Comparison of ENCODE assay signal across 25 cellular contexts in the genomic region with DNA sequence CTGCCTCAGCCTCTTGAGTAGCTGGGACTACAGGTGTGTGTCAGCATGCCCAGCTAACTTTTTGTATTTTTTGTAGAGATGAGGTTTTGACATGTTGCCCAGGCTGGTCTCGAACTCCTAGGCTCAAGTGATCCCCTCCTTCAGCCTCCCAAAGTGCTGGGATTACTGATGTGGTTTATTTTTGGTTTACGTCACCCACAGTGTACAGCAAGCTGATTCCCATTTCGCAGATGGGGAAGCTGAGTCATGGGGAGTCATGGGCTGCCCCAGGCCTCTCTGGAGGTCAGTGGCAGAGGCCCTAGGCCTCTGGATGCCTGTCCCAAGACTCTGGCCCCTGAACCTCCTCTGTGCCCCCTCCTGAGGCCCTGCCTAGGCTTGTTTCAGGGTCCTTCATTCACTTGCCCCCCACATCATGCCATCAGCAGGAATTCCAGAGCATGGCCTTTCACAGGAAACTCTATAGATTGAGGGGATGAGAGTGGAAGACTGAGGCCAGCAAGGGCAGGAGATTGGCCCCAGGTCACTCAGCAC.
"Had no signal": no experiment of that assay in that cellular context is flagged by ENCODE, and none has a peak within 500 bp of the region (broad histone marks: within the 10 kb centered on the region; RNA-seq: fewer than 3 reads in every experiment).

No MANE protein-coding gene starts in this region.

- H3K4me1 ChIP-seq: breast epithelium, lower lobe of right lung, psoas muscle, right atrium auricular region had no signal

- DNase-seq: activated CD4-positive, alpha-beta T cell treated with anti-CD3 and anti-CD28 coated beads, Interleukin-2, amount 10 ng/mL, durations not matched to agents 24 days and 14 days; activated CD8-positive, alpha-beta T cell treated with anti-CD3 and anti-CD28 coated beads for 36 hours; activated naive CD4-positive, alpha-beta T cell treated with anti-CD3 and anti-CD28 coated beads for 36 hours; activated naive CD8-positive, alpha-beta T cell treated with anti-CD3 and anti-CD28 coated beads, Interleukin-2, amount 10 ng/mL, durations not matched to agents 7 days and 5 days; activated T-cell treated with anti-CD3 and anti-CD28 coated beads, Interleukin-2, amount 50 U/mL, for 4 hours; amniotic stem cell; cortex of kidney; heart left ventricle; kidney; lower lobe of right lung; naive B cell; ovary; psoas muscle; stimulated activated CD4-positive, alpha-beta T cell treated with anti-CD3 and anti-CD28 coated beads, Interleukin-2, amount 100 ng/mL, for 24 hours; T-cell; trophoblast cell had no signal

- H3K9me3 Mint-ChIP-seq: activated CD4-positive, alpha-beta T cell treated with anti-CD3 and anti-CD28 coated beads, Interleukin-2, amount 10 ng/mL, durations not matched to agents 24 days and 14 days; activated CD8-positive, alpha-beta T cell treated with anti-CD3 and anti-CD28 coated beads for 36 hours; activated naive CD4-positive, alpha-beta T cell treated with anti-CD3 and anti-CD28 coated beads for 36 hours; activated naive CD8-positive, alpha-beta T cell treated with anti-CD3 and anti-CD28 coated beads, Interleukin-2, amount 10 ng/mL, durations not matched to agents 7 days and 5 days; activated T-cell treated with anti-CD3 and anti-CD28 coated beads, Interleukin-2, amount 50 U/mL, for 4 hours; activated T-helper 2 cell treated with anti-CD3 and anti-CD28 coated beads, Interferon-gamma antibody, Interleukin-2, Interleukin-4, amounts not matched to agents 10 μg/mL and 5 μg/mL and 100 μg/mL, durations not matched to agents 14 hours and 24 hours and 36 hours; stimulated activated memory B cell treated with anti-CD40 and anti-IgM and Interleukin-4, amounts not matched to agents 10 μg/mL and 1 μg/mL and 100 μg/mL, for 72 hours; T-cell; T-helper 2 cell treated with Interferon-gamma antibody and Interleukin-4, amounts not matched to agents 5 μg/mL and 100 μg/mL, for 36 hours had no signal

- H3K27ac ChIP-seq: breast epithelium, heart left ventricle, lower lobe of right lung, ovary, psoas muscle, right atrium auricular region, skin epidermis, VCaP had no signal

- H3K4me3 Mint-ChIP-seq: activated CD4-positive, alpha-beta T cell treated with anti-CD3 and anti-CD28 coated beads, Interleukin-2, amount 10 ng/mL, durations not matched to agents 24 days and 14 days; activated CD8-positive, alpha-beta T cell treated with anti-CD3 and anti-CD28 coated beads for 36 hours; activated naive CD4-positive, alpha-beta T cell treated with anti-CD3 and anti-CD28 coated beads for 36 hours; activated naive CD8-positive, alpha-beta T cell treated with anti-CD3 and anti-CD28 coated beads, Interleukin-2, amount 10 ng/mL, durations not matched to agents 7 days and 5 days; activated T-cell treated with anti-CD3 and anti-CD28 coated beads, Interleukin-2, amount 50 U/mL, for 4 hours; naive B cell; stimulated activated memory B cell treated with anti-CD40 and anti-IgM and Interleukin-4, amounts not matched to agents 10 μg/mL and 1 μg/mL and 100 μg/mL, for 72 hours; T-cell; T-helper 2 cell treated with Interferon-gamma antibody and Interleukin-4, amounts not matched to agents 5 μg/mL and 100 μg/mL, for 36 hours had no signal

- H3K36me3 Mint-ChIP-seq: activated naive CD8-positive, alpha-beta T cell treated with anti-CD3 and anti-CD28 coated beads, Interleukin-2, amount 10 ng/mL, durations not matched to agents 7 days and 5 days; stimulated activated memory B cell treated with anti-CD40 and anti-IgM and Interleukin-4, amounts not matched to agents 10 μg/mL and 1 μg/mL and 100 μg/mL, for 72 hours; T-cell had no signal

- H3K4me1 Mint-ChIP-seq: activated CD4-positive, alpha-beta T cell treated with anti-CD3 and anti-CD28 coated beads, Interleukin-2, amount 10 ng/mL, durations not matched to agents 24 days and 14 days; activated naive CD8-positive, alpha-beta T cell treated with anti-CD3 and anti-CD28 coated beads, Interleukin-2, amount 10 ng/mL, durations not matched to agents 7 days and 5 days; naive B cell; stimulated activated memory B cell treated with anti-CD40 and anti-IgM and Interleukin-4, amounts not matched to agents 10 μg/mL and 1 μg/mL and 100 μg/mL, for 72 hours; T-cell had no signal

- H3K9me3 ChIP-seq: breast epithelium, heart left ventricle, lower lobe of right lung, ovary, psoas muscle, right atrium auricular region, vagina had no signal

- ATAC-seq: activated CD4-positive, CD25-positive, alpha-beta regulatory T cell treated with anti-CD3 and anti-CD28 coated beads, Interleukin-2, amount 50 U/mL, for 24 hours; activated CD8-positive, alpha-beta T cell treated with anti-CD3 and anti-CD28 coated beads for 36 hours; activated T-cell treated with anti-CD3 and anti-CD28 coated beads, Interleukin-2, amount 50 U/mL, for 4 hours; heart left ventricle; lower lobe of right lung; psoas muscle; stimulated activated memory B cell treated with anti-CD40 and anti-IgM and Interleukin-4, amounts not matched to agents 10 μg/mL and 1 μg/mL and 100 μg/mL, for 72 hours; T-cell had no signal

- FAIRE-seq: kidney had no signal

- H3K27me3 ChIP-seq: ovary, right atrium auricular region, vagina had no signal

- H3K4me3 ChIP-seq: breast epithelium, heart left ventricle, lower lobe of right lung, ovary, psoas muscle, right atrium auricular region, skin epidermis, vagina had no signal

- H3K27ac Mint-ChIP-seq: activated CD4-positive, alpha-beta T cell treated with anti-CD3 and anti-CD28 coated beads, Interleukin-2, amount 10 ng/mL, durations not matched to agents 24 days and 14 days; activated CD8-positive, alpha-beta T cell treated with anti-CD3 and anti-CD28 coated beads for 36 hours; activated naive CD4-positive, alpha-beta T cell treated with anti-CD3 and anti-CD28 coated beads for 36 hours; activated naive CD8-positive, alpha-beta T cell treated with anti-CD3 and anti-CD28 coated beads, Interleukin-2, amount 10 ng/mL, durations not matched to agents 7 days and 5 days; activated T-helper 2 cell treated with anti-CD3 and anti-CD28 coated beads, Interferon-gamma antibody, Interleukin-2, Interleukin-4, amounts not matched to agents 10 μg/mL and 5 μg/mL and 100 μg/mL, durations not matched to agents 14 hours and 24 hours and 36 hours; naive B cell; stimulated activated memory B cell treated with anti-CD40 and anti-IgM and Interleukin-4, amounts not matched to agents 10 μg/mL and 1 μg/mL and 100 μg/mL, for 72 hours; T-cell; T-helper 2 cell treated with Interferon-gamma antibody and Interleukin-4, amounts not matched to agents 5 μg/mL and 100 μg/mL, for 36 hours had no signal

- H3K36me3 ChIP-seq: breast epithelium, heart left ventricle, lower lobe of right lung, ovary, right atrium auricular region, vagina had no signal
